8 cellular contexts compared by ENCODE assay signal in genomic region chr20:25718896-25719809, GRCh38. TPM values are rescaled to one million over a fixed set of nuclear protein-coding genes. Genes with fewer than 3 reads are reported as not detected.
DNase-seq lines count a peak whose midpoint lies in the region; ATAC-seq and TF ChIP-seq lines count a peak whose summit lies in the region.
"Not testable (repeated sequence)": the region's sequence is repeated elsewhere in the genome, so short reads cannot be mapped to it uniquely, and the experiment has no call there.

No MANE protein-coding gene starts in this region.

- intact Hi-C loops in Caco-2 (cut with micrococcal nuclease; ENCODE audit: unreplicated experiment): loop anchor here (2.0 kb wide), 1 partner anchor 22 kb away; the partner anchor contains the start of gene ZNF337
- intact Hi-C loops in activated naive CD4-positive, alpha-beta T cell treated with anti-CD3 and anti-CD28 coated beads for 36 hours (cut with micrococcal nuclease): loop anchor here (2.0 kb wide), 1 partner anchor 22 kb away; the partner anchor contains the start of gene ZNF337

- not testable (repeated sequence) for H3K9me2 ChIP-seq in OCI-LY1 (ENCODE audit: low read depth, low read length)

- not testable (repeated sequence) for ATAC-seq in naive thymus-derived CD8-positive, alpha-beta T cell

- peaks cover 15% of the 10 kb centered on the region for H3K4me1 ChIP-seq in Caco-2
- not testable (repeated sequence) for H3K4me1 ChIP-seq in OCI-LY1 (ENCODE audit: insufficient read depth, low read length, severe bottlenecking); thymus (ENCODE audit: control insufficient read depth, insufficient read depth, low read length)

- H3K9ac ChIP-seq in OCI-LY1 (ENCODE audit: low read length): not testable (repeated sequence)

- not testable (repeated sequence) for H3K27ac Mint-ChIP-seq in Caco-2 (ENCODE audit: unreplicated experiment)
- H3K27ac Mint-ChIP-seq in activated naive CD4-positive, alpha-beta T cell treated with anti-CD3 and anti-CD28 coated beads for 36 hours: peak overlapping the region; percentile 85
- peak overlapping the region; percentile 53 for H3K27ac Mint-ChIP-seq in endothelial cell (ENCODE audit: unreplicated experiment)
- peak overlapping the region; percentile 77 to 96 (median 92) for H3K27ac Mint-ChIP-seq in naive thymus-derived CD8-positive, alpha-beta T cell

- not testable (repeated sequence) for H3K27me3 Mint-ChIP-seq in Caco-2 (ENCODE audit: insufficient read depth, unreplicated experiment); activated naive CD4-positive, alpha-beta T cell treated with anti-CD3 and anti-CD28 coated beads for 36 hours (ENCODE audit: low read depth); endothelial cell (ENCODE audit: unreplicated experiment); naive thymus-derived CD8-positive, alpha-beta T cell

- peaks cover 12% of the 10 kb centered on the region for H3K4me1 Mint-ChIP-seq in Caco-2 (ENCODE audit: low read depth, unreplicated experiment)
- peaks cover 23% of the 10 kb centered on the region for H3K4me1 Mint-ChIP-seq in activated naive CD4-positive, alpha-beta T cell treated with anti-CD3 and anti-CD28 coated beads for 36 hours (ENCODE audit: low read depth)
- H3K4me1 Mint-ChIP-seq in endothelial cell (ENCODE audit: unreplicated experiment): not testable (repeated sequence)
- H3K4me1 Mint-ChIP-seq in naive thymus-derived CD8-positive, alpha-beta T cell: peaks cover 13 to 32% (median 26%) of the 10 kb centered on the region in 4 donors

- BruUV-seq in Caco-2 (replicated peaks; lab: Mats Ljungman, UMichigan): not testable (repeated sequence)

- DNase-seq in Caco-2 (peak; percentile 71 to 78), NCI-H1436 (lab: John Stamatoyannopoulos, UW) (peak; percentile 28)
- peak; percentile 52 for DNase-seq in activated CD4-positive, alpha-beta T cell treated with anti-CD3 and anti-CD28 coated beads, Interleukin-2, amount 50 U/mL, for 1 hour
- DNase-seq in activated naive CD4-positive, alpha-beta T cell treated with anti-CD3 and anti-CD28 coated beads for 36 hours: peak; percentile 63
- DNase-seq in endothelial cell (ENCODE audit: low spot score): not testable (repeated sequence)
- peak in 9 of 10 donors; percentile 15 to 82 (median 49) for DNase-seq in naive thymus-derived CD8-positive, alpha-beta T cell

- H3K4me3 ChIP-seq in Caco-2 (ENCODE audit: low read depth, low read length) (peak overlapping the region; percentile 20), OCI-LY1 (ENCODE audit: low read depth, low read length, poor library complexity, severe bottlenecking) (peak overlapping the region; percentile 21)
- H3K4me3 ChIP-seq in thymus (ENCODE audit: low read length): not testable (repeated sequence)

- not testable (repeated sequence) for H3K27ac ChIP-seq in OCI-LY1 (ENCODE audit: low read depth, low read length, poor library complexity, severe bottlenecking)
- peak overlapping the region; percentile 31 for H3K27ac ChIP-seq in thymus (ENCODE audit: low read depth)

- not testable (repeated sequence) for TF ChIP-seq CTCF in Caco-2 (IDR thresholded peaks at IDR 0.05; ENCODE audit: insufficient read depth in 1 of 2, low read depth in 1 of 2, low read length in 1 of 2, severe bottlenecking in 1 of 2, unreplicated experiment in 1 of 2); OCI-LY1 (IDR thresholded peaks at IDR 0.05; ENCODE audit: low read length); endothelial cell (IDR thresholded peaks at IDR 0.05; ENCODE audit: unreplicated experiment)

- WGBS in thymus: 82% methylated on average over 20 of the region's 20 CpGs

- H3K36me3 Mint-ChIP-seq in Caco-2 (ENCODE audit: insufficient read depth, unreplicated experiment): not testable (repeated sequence)
- H3K36me3 Mint-ChIP-seq in activated naive CD4-positive, alpha-beta T cell treated with anti-CD3 and anti-CD28 coated beads for 36 hours (ENCODE audit: low read depth): peaks cover 18% of the 10 kb centered on the region
- H3K36me3 Mint-ChIP-seq in endothelial cell (ENCODE audit: low read depth, unreplicated experiment): peaks cover 14% of the 10 kb centered on the region
- peaks cover 10 to 47% (median 29%) of the 10 kb centered on the region in 3 donors for H3K36me3 Mint-ChIP-seq in naive thymus-derived CD8-positive, alpha-beta T cell

- H3K4me3 Mint-ChIP-seq in Caco-2 (ENCODE audit: unreplicated experiment) (peak overlapping the region; percentile 73), endothelial cell (ENCODE audit: unreplicated experiment) (peak overlapping the region; percentile 21)
- peak overlapping the region; percentile 47 for H3K4me3 Mint-ChIP-seq in activated naive CD4-positive, alpha-beta T cell treated with anti-CD3 and anti-CD28 coated beads for 36 hours
- peak overlapping the region; percentile 32 to 86 (median 71) for H3K4me3 Mint-ChIP-seq in naive thymus-derived CD8-positive, alpha-beta T cell

- not testable (repeated sequence) for H2AFZ ChIP-seq in OCI-LY1 (ENCODE audit: low read length)

- not testable (repeated sequence) for H3K27me3 ChIP-seq in Caco-2 (replicated peaks; ENCODE audit: control insufficient read depth, insufficient read depth, low read length); OCI-LY1 (ENCODE audit: insufficient read depth, low read length); thymus (ENCODE audit: control insufficient read depth, insufficient read depth)

- H3K9me3 Mint-ChIP-seq in Caco-2 (ENCODE audit: unreplicated experiment): peaks cover 15% of the 10 kb centered on the region
- H3K9me3 Mint-ChIP-seq in activated naive CD4-positive, alpha-beta T cell treated with anti-CD3 and anti-CD28 coated beads for 36 hours: peaks cover 35% of the 10 kb centered on the region
- H3K9me3 Mint-ChIP-seq in endothelial cell (ENCODE audit: unreplicated experiment): not testable (repeated sequence)
- H3K9me3 Mint-ChIP-seq in naive thymus-derived CD8-positive, alpha-beta T cell: peaks cover 16 to 76% (median 30%) of the 10 kb centered on the region in 9 donors

- not testable (repeated sequence) for H3K36me3 ChIP-seq in Caco-2 (ENCODE audit: control insufficient read depth, insufficient read depth, low read length); OCI-LY1 (ENCODE audit: insufficient read depth, low read length); thymus (ENCODE audit: control insufficient read depth, insufficient read depth)

- H3F3A ChIP-seq in OCI-LY1 (ENCODE audit: insufficient read depth, low read length): not testable (repeated sequence)

- CTCF ChIA-PET in Caco-2 (lab: Charles Lee); activated naive CD4-positive, alpha-beta T cell treated with anti-CD3 and anti-CD28 coated beads for 36 hours (lab: Charles Lee): not testable (repeated sequence)

- not testable (repeated sequence) for H3K79me2 ChIP-seq in OCI-LY1 (ENCODE audit: insufficient read depth, low read length)

- H3K9me3 ChIP-seq in Caco-2; OCI-LY1 (ENCODE audit: low read length); thymus (ENCODE audit: control insufficient read depth): not testable (repeated sequence)

- POLR2A ChIA-PET in Caco-2 (lab: Charles Lee): not testable (repeated sequence)
- POLR2A ChIA-PET in naive thymus-derived CD8-positive, alpha-beta T cell (lab: Charles Lee): interaction anchor here (0.7 to 2.1 kb wide), 3 partner anchors 12 to 163 kb away, joined by 3 to 7 read pairs (median 3); no protein-coding TSS in a partner anchor

- H4K20me1 ChIP-seq in OCI-LY1 (ENCODE audit: insufficient read depth, low read length): not testable (repeated sequence)

- peak overlapping the region; percentile 55; the same call in 1 of the 2 replicates for H3K4me2 ChIP-seq in OCI-LY1 (ENCODE audit: low read length)

RNA-seq across cellular contexts. Expression of gene ZNF337, which starts 22.5 kb away (rescaled TPM):
- total RNA-seq in Caco-2 (2022) (7.4 and 8.4 TPM in 2 replicates), endothelial cell (ENCODE audit: unreplicated experiment) (16.7 TPM)
- total RNA-seq in activated naive CD4-positive, alpha-beta T cell treated with anti-CD3 and anti-CD28 coated beads for 36 hours: 10 to 100 TPM; 12.2 to 12.6 TPM
- 10 to 100 TPM; 40.9 TPM for total RNA-seq in naive thymus-derived CD8-positive, alpha-beta T cell
- 10 to 100 TPM in 1 of 3 donors, 1 to 10 TPM in 2; 4.4 to 17.9 (median 7.5) TPM for polyA plus RNA-seq in naive thymus-derived CD8-positive, alpha-beta T cell
- 35.6 TPM for polyA plus RNA-seq in thymus

Comparison
In these comparisons a context has a peak if more than half of its experiments do, and no peak if none do; other contexts are left out.
1. H3K4me3 Mint-ChIP-seq: peak in every context shown above with its lines; median percentile 73 in Caco-2; 71 in naive thymus-derived CD8-positive, alpha-beta T cell; 47 in activated naive CD4-positive, alpha-beta T cell treated with anti-CD3 and anti-CD28 coated beads for 36 hours; 21 in endothelial cell.